Comparison of ENCODE assay signal across 11 cellular contexts in the genomic region with DNA sequence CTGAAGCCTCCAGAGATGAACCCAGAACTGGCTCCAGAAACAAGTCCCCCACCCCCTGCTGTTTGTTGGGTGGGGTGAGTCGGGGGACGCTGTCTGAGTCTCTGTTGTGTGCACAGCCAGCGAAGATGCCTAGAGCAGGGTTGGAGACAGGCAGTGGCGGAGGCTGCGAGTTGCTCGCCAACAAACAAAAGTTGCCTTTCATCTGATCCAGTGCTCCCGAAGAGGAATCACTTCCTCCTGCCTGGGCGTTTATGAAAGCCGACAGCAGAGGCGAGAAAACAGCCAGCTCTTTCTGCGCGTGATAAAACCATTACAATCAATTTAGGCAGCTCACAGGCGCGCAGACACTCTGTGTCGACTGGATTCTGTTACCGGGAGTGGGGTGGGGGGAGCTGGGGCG.
DNase-seq lines count a peak whose midpoint lies in the region; ATAC-seq, FAIRE-seq and TF ChIP-seq lines count a peak whose summit lies in the region.
"Had no signal": no experiment of that assay in that cellular context is flagged by ENCODE, and none has a peak within 500 bp of the region (broad histone marks: within the 10 kb centered on the region; RNA-seq: fewer than 3 reads in every experiment).

No MANE protein-coding gene starts in this region.

- peak overlapping the region; percentile 80 for H3K4me3 Mint-ChIP-seq in type B pancreatic cell

- H3K27ac Mint-ChIP-seq in type B pancreatic cell, result no peak overlapping the region

- FAIRE-seq in GM12892 (lab: Jason Lieb, UNC), result no peak

- H3K36me3 Mint-ChIP-seq in type B pancreatic cell, result no peaks in the 10 kb centered on the region

- ATAC-seq in HG03342 (IDR thresholded peaks at IDR 0.05; ENCODE audit: unreplicated experiment), result no peak
- ATAC-seq: HCT116 had no signal

- peaks cover 18% of the 10 kb centered on the region for H3K4me1 Mint-ChIP-seq in type B pancreatic cell (ENCODE audit: unreplicated experiment)

- TF ChIP-seq POLR2A in GM12892 (IDR thresholded peaks at IDR 0.05; ENCODE audit: low read depth, low read length), result no peak

- H3K9me3 Mint-ChIP-seq in type B pancreatic cell, result peaks cover 10% of the 10 kb centered on the region

- peak; percentile 37 for DNase-seq in NCI-H345 (lab: John Stamatoyannopoulos, UW)
- DNase-seq in NCI-H345 treated with DMSO at 0.1 percent for 48 hours (lab: John Stamatoyannopoulos, UW; ENCODE audit: unreplicated experiment), result no peak
- DNase-seq in ecto neural progenitor cell (ENCODE audit: low spot score), result peak; percentile 55
- peak; percentile 26 for DNase-seq in mucosa of gallbladder (ENCODE audit: low spot score)
- DNase-seq in type B pancreatic cell (ENCODE audit: extremely low spot score, unreplicated experiment), result no peak
- DNase-seq in GM12892 (ENCODE audit: insufficient read length), result no peak
- no peak for DNase-seq in activated T-cell treated with anti-CD3 and anti-CD28 coated beads for 4 hours
- DNase-seq: activated CD8-positive, alpha-beta memory T cell treated with anti-CD3 and anti-CD28 coated beads, Interleukin-2, amount 50 U/mL, for 4 hours; stimulated activated naive CD4-positive, alpha-beta T cell treated with Interleukin-2 at 50 U/mL for 16 hours had no signal

- no peak for TF ChIP-seq CTCF in type B pancreatic cell (conservative IDR thresholded peaks at IDR 0.05)

- H3K27me3 Mint-ChIP-seq in type B pancreatic cell, result peaks cover 15% of the 10 kb centered on the region

Comparison
In these comparisons a context has a peak if more than half of its experiments do, and no peak if none do; other contexts are left out.
1. DNase-seq: peak in NCI-H345 (single experiment), ecto neural progenitor cell (single experiment) and mucosa of gallbladder (single experiment); none in NCI-H345 treated with DMSO at 0.1 percent for 48 hours (single experiment), type B pancreatic cell (single experiment), GM12892 (single experiment) and activated T-cell treated with anti-CD3 and anti-CD28 coated beads for 4 hours (single experiment).